ENCODE assay signal across 30 cellular contexts in genomic region chr2:72085036-72085435, GRCh38.
"Had no signal": no experiment of that assay in that cellular context is flagged by ENCODE, and none has a peak within 500 bp of the region (broad histone marks: within the 10 kb centered on the region; RNA-seq: fewer than 3 reads in every experiment).

No MANE protein-coding gene starts in this region.

- DNase-seq: activated B cell treated with CpG ODN at 0.5 μM for 24 hours; activated CD4-positive, alpha-beta T cell treated with anti-CD3 and anti-CD28 coated beads for 48 hours; activated CD4-positive, alpha-beta T cell treated with anti-CD3 and anti-CD28 coated beads, Interleukin-2, amount 50 U/mL, for 1 hour; activated CD4-positive, alpha-beta T cell treated with anti-CD3 and anti-CD28 coated beads, Interleukin-2, amount 50 U/mL, for 48 hours; activated CD8-positive, alpha-beta memory T cell treated with anti-CD3 and anti-CD28 coated beads for 24 hours; activated CD8-positive, alpha-beta T cell treated with anti-CD3 and anti-CD28 coated beads for 36 hours; activated gamma-delta T cell; activated naive CD4-positive, alpha-beta T cell; activated naive CD4-positive, alpha-beta T cell treated with anti-CD3 and anti-CD28 coated beads, Interleukin-2, amount 10 ng/mL, durations not matched to agents 7 days and 5 days; activated naive CD8-positive, alpha-beta T cell treated with anti-CD3 and anti-CD28 coated beads, Interleukin-2, amount 10 ng/mL, durations not matched to agents 7 days and 5 days; activated T-cell treated with anti-CD3 and anti-CD28 coated beads, Interleukin-2, amount 50 U/mL, for 48 hours; central memory CD4-positive, alpha-beta T cell; cerebellar nuclear complex; colonic mucosa; effector memory CD4-positive, alpha-beta T cell; endodermal cell; foreskin keratinocyte; gastrocnemius medialis; glutamatergic neuron; T-helper 1 cell; T-helper 17 cell; WERI-Rb-1 had no signal

- H3K9me3 Mint-ChIP-seq: activated B cell treated with CpG ODN at 0.5 μM for 24 hours; activated CD8-positive, alpha-beta T cell treated with anti-CD3 and anti-CD28 coated beads for 36 hours; activated naive CD8-positive, alpha-beta T cell treated with anti-CD3 and anti-CD28 coated beads, Interleukin-2, amount 10 ng/mL, durations not matched to agents 7 days and 5 days; T-helper 2 cell treated with Interferon-gamma antibody and Interleukin-4, amounts not matched to agents 5 μg/mL and 100 μg/mL, for 36 hours had no signal

- H3K36me3 Mint-ChIP-seq: activated naive CD4-positive, alpha-beta T cell treated with anti-CD3 and anti-CD28 coated beads, Interleukin-2, amount 10 ng/mL, durations not matched to agents 7 days and 5 days; activated naive CD4-positive, alpha-beta T cell treated with anti-CD3 and anti-CD28 coated beads, Interleukin-2, amount 50 U/mL, for 72 hours; activated naive CD8-positive, alpha-beta T cell treated with anti-CD3 and anti-CD28 coated beads, Interleukin-2, amount 10 ng/mL, durations not matched to agents 7 days and 5 days; brain had no signal

- H3K4me3 ChIP-seq: ascending aorta, breast epithelium, cardiac muscle cell, colonic mucosa, gastrocnemius medialis had no signal

- H3K27ac ChIP-seq: ascending aorta, breast epithelium, cardiac muscle cell, colonic mucosa, foreskin keratinocyte, gastrocnemius medialis, WERI-Rb-1 had no signal

- ATAC-seq: activated CD4-positive, CD25-positive, alpha-beta regulatory T cell treated with anti-CD3 and anti-CD28 coated beads, Interleukin-2, amount 50 U/mL, for 24 hours; activated CD8-positive, alpha-beta T cell treated with anti-CD3 and anti-CD28 coated beads for 36 hours; activated naive CD4-positive, alpha-beta T cell treated with anti-CD3 and anti-CD28 coated beads, Interleukin-2, amount 50 U/mL, for 72 hours; esophagus mucosa; foreskin keratinocyte; gastrocnemius medialis; T-helper 17 cell had no signal

- H3K27me3 ChIP-seq: ascending aorta, breast epithelium, cardiac muscle cell, colonic mucosa, foreskin keratinocyte, gastrocnemius medialis had no signal

- H3K36me3 ChIP-seq: ascending aorta, breast epithelium, cardiac muscle cell, colonic mucosa, gastrocnemius medialis, WERI-Rb-1 had no signal

- H3K4me1 ChIP-seq: ascending aorta, breast epithelium, colonic mucosa, foreskin keratinocyte, gastrocnemius medialis had no signal

- H3K4me3 Mint-ChIP-seq: activated B cell treated with CpG ODN at 0.5 μM for 24 hours; activated CD8-positive, alpha-beta T cell treated with anti-CD3 and anti-CD28 coated beads for 36 hours; activated naive CD4-positive, alpha-beta T cell treated with anti-CD3 and anti-CD28 coated beads, Interleukin-2, amount 10 ng/mL, durations not matched to agents 7 days and 5 days; activated naive CD8-positive, alpha-beta T cell treated with anti-CD3 and anti-CD28 coated beads, Interleukin-2, amount 10 ng/mL, durations not matched to agents 7 days and 5 days; brain; endodermal cell; T-helper 17 cell; T-helper 2 cell treated with Interferon-gamma antibody and Interleukin-4, amounts not matched to agents 5 μg/mL and 100 μg/mL, for 36 hours had no signal

- H3K27ac Mint-ChIP-seq: activated B cell treated with CpG ODN at 0.5 μM for 24 hours; activated CD8-positive, alpha-beta T cell treated with anti-CD3 and anti-CD28 coated beads for 36 hours; activated naive CD4-positive, alpha-beta T cell treated with anti-CD3 and anti-CD28 coated beads, Interleukin-2, amount 10 ng/mL, durations not matched to agents 7 days and 5 days; activated naive CD4-positive, alpha-beta T cell treated with anti-CD3 and anti-CD28 coated beads, Interleukin-2, amount 50 U/mL, for 72 hours; activated naive CD8-positive, alpha-beta T cell treated with anti-CD3 and anti-CD28 coated beads, Interleukin-2, amount 10 ng/mL, durations not matched to agents 7 days and 5 days; brain; endodermal cell; T-helper 17 cell; T-helper 2 cell treated with Interferon-gamma antibody and Interleukin-4, amounts not matched to agents 5 μg/mL and 100 μg/mL, for 36 hours had no signal

- H3K4me1 Mint-ChIP-seq: activated B cell treated with CpG ODN at 0.5 μM for 24 hours; activated naive CD4-positive, alpha-beta T cell treated with anti-CD3 and anti-CD28 coated beads, Interleukin-2, amount 10 ng/mL, durations not matched to agents 7 days and 5 days; activated naive CD8-positive, alpha-beta T cell treated with anti-CD3 and anti-CD28 coated beads, Interleukin-2, amount 10 ng/mL, durations not matched to agents 7 days and 5 days; brain; endodermal cell; T-helper 17 cell had no signal

- H3K27me3 Mint-ChIP-seq: activated B cell treated with CpG ODN at 0.5 μM for 24 hours; activated CD8-positive, alpha-beta T cell treated with anti-CD3 and anti-CD28 coated beads for 36 hours; activated naive CD4-positive, alpha-beta T cell treated with anti-CD3 and anti-CD28 coated beads, Interleukin-2, amount 10 ng/mL, durations not matched to agents 7 days and 5 days had no signal

- H3K9me3 ChIP-seq: ascending aorta, breast epithelium, colonic mucosa, gastrocnemius medialis had no signal
